In the genomic region with DNA sequence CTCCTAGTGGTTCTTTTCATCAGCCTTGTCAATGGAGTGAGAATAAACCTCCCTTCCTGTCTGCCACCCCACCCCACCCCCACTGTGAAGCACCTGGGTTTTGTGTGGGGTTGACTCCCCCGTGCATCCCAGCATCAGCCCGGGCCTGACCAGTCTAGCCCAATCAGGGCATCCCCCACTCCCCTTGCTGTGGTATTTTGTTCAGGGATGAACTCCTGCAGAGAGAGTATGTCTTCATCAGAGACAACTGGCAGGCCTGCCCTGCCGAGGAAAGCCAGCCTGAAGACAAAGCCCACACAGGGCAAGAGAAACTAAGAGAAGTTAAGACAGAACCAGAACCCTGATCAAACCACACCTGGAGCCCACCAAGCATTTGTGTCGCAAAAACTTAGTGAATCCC, we compare ENCODE assay signal across 19 cellular contexts.
DNase-seq lines count a peak whose midpoint lies in the region; ATAC-seq, FAIRE-seq and TF ChIP-seq lines count a peak whose summit lies in the region.
"Had no signal": no experiment of that assay in that cellular context is flagged by ENCODE, and none has a peak within 500 bp of the region (broad histone marks: within the 10 kb centered on the region; RNA-seq: fewer than 3 reads in every experiment).

No MANE protein-coding gene starts in this region.

- H3K27me3 Mint-ChIP-seq in GM23338 (ENCODE audit: insufficient read depth, low read depth, poor library complexity) (no peaks in the 10 kb centered on the region), WTC11 (ENCODE audit: low read depth) (no peaks in the 10 kb centered on the region)

- no peaks in the 10 kb centered on the region for H4K20me1 ChIP-seq in GM23338 (replicated peaks; ENCODE audit: insufficient read depth)

- peaks cover 7% of the 10 kb centered on the region for H3K4me1 ChIP-seq in GM23338 (ENCODE audit: insufficient read depth)
- H3K4me1 ChIP-seq: A549, BE2C had no signal

- TF ChIP-seq CTCF in GM23338 (conservative IDR thresholded peaks at IDR 0.05; ENCODE audit: low read depth in 2 of 2) (no peak), WTC11 (IDR thresholded peaks at IDR 0.05) (no peak), GM13977 (IDR thresholded peaks at IDR 0.05; ENCODE audit: extremely low read depth, insufficient read depth, missing control alignments) (no peak)

- no peaks in the 10 kb centered on the region for H3F3A ChIP-seq in GM23338 (replicated peaks; ENCODE audit: low read depth)

- CTCF ChIA-PET in WTC11 (lab: Charles Lee), result no interaction called here

- no peak overlapping the region; the same call in 1 of the 2 replicates for H3K27ac Mint-ChIP-seq in GM23338
- H3K27ac Mint-ChIP-seq in WTC11, result no peak overlapping the region

- no peak overlapping the region for H3K4me2 ChIP-seq in GM23338
- H3K4me2 ChIP-seq: A549 had no signal

- H3K27ac ChIP-seq in GM23338 (ENCODE audit: low read depth), result no peak overlapping the region
- H3K27ac ChIP-seq: A549, C4-2B had no signal

- H3K36me3 ChIP-seq in GM23338 (ENCODE audit: insufficient read depth), result peaks cover 15% of the 10 kb centered on the region; the same call in 1 of the 2 replicates
- H3K36me3 ChIP-seq: BE2C had no signal

- no peak for DNase-seq in GM23338 (ENCODE audit: low spot score)
- no peak for DNase-seq in WTC11 (ENCODE audit: low spot score)
- DNase-seq in islet precursor cell, result peak; percentile 37
- DNase-seq in frontal cortex (ENCODE audit: low spot score in 2 of 2), result no peak
- DNase-seq in stimulated activated naive CD4-positive, alpha-beta T cell treated with Interleukin-2 at 50 U/mL for 16 hours (lab: John Stamatoyannopoulos, UW), result no peak
- DNase-seq in GM13977 (ENCODE audit: low spot score), result no peak
- DNase-seq: BE2C; CD4-positive, alpha-beta memory T cell; DMS153; DMS79 treated with DMSO at 0.1 percent for 48 hours; GDM1; H7; IMR-90 had no signal

- no peak overlapping the region for H3K4me3 ChIP-seq in GM23338
- H3K4me3 ChIP-seq: A549 had no signal

- ATAC-seq in GM23338, result peak; percentile 19; the same call in 2 of the 3 replicates
- 0 out of 2 replicates have a peak, but pooled peaks have one; percentile 14 for ATAC-seq in WTC11
- no peak for ATAC-seq in GM21825 (IDR thresholded peaks at IDR 0.05; ENCODE audit: unreplicated experiment)
- ATAC-seq: A549 had no signal

- H3K36me3 Mint-ChIP-seq in GM23338 (ENCODE audit: low read depth) (peaks cover 25% of the 10 kb centered on the region), WTC11 (peaks cover 41% of the 10 kb centered on the region)
- H3K36me3 Mint-ChIP-seq: CD4-positive, alpha-beta memory T cell had no signal

- H3K9me2 ChIP-seq in GM23338 (ENCODE audit: insufficient read depth), result no peaks in the 10 kb centered on the region

- FAIRE-seq in frontal cortex (lab: Jason Lieb, UNC), result no peak
- FAIRE-seq: A549, D721Med, GM12892, GM19239 had no signal

- POLR2A ChIA-PET in WTC11 (lab: Charles Lee), result no interaction called here

- H3K9me3 Mint-ChIP-seq in GM23338 (no peaks in the 10 kb centered on the region), WTC11 (peaks cover 4% of the 10 kb centered on the region)

- H3K27me3 ChIP-seq in GM23338 (ENCODE audit: insufficient read depth), result no peaks in the 10 kb centered on the region
- H3K27me3 ChIP-seq: BE2C had no signal

- H3K4me1 Mint-ChIP-seq in GM23338, result peaks cover 21% of the 10 kb centered on the region
- peaks cover 26% of the 10 kb centered on the region for H3K4me1 Mint-ChIP-seq in WTC11
- H3K4me1 Mint-ChIP-seq: CD4-positive, alpha-beta memory T cell had no signal

- peaks cover 3% of the 10 kb centered on the region; the same call in 1 of the 2 replicates for H3K79me2 ChIP-seq in GM23338 (replicated peaks; ENCODE audit: insufficient read depth)

- H3K4me3 Mint-ChIP-seq in GM23338 (no peak overlapping the region), WTC11 (no peak overlapping the region)
- H3K4me3 Mint-ChIP-seq: CD4-positive, alpha-beta memory T cell had no signal

- in situ Hi-C loops in GM13977 (cut with MboI; ENCODE audit: low pct_unique_long_range_greater_than_20kb, low sequenced_read_pairs, unreplicated experiment), result no loop called here

- no peak overlapping the region for H2AFZ ChIP-seq in GM23338

TF ChIP-seq in GM23338, 12 proteins besides CTCF, POLR2A, EP300 and RAD21 (continues in another document):
- TF ChIP-seq ZNF331 (CRISPR knock-in tag; IDR thresholded peaks at IDR 0.05; ENCODE audit: low read depth), result no peak
- no peak for TF ChIP-seq CREB1 (CRISPR knock-in tag; IDR thresholded peaks at IDR 0.05; ENCODE audit: low read depth)
- no peak for TF ChIP-seq EZH2 (IDR thresholded peaks at IDR 0.05; ENCODE audit: low read depth, unreplicated experiment)
- no peak for TF ChIP-seq JUNB (IDR thresholded peaks at IDR 0.05; ENCODE audit: unreplicated experiment)
- TF ChIP-seq POLR2AphosphoS5 (IDR thresholded peaks at IDR 0.05; ENCODE audit: low read depth), result no peak

TF ChIP-seq in WTC11, 78 proteins besides CTCF, POLR2A, EP300 and RAD21:
- TF ChIP-seq ZNF423 (CRISPR knock-in tag; IDR thresholded peaks at IDR 0.05), result no peak
- TF ChIP-seq GRHL2 (CRISPR knock-in tag; IDR thresholded peaks at IDR 0.05; ENCODE audit: insufficient replicate concordance, severe bottlenecking), result no peak
- TF ChIP-seq ZNF232 (CRISPR knock-in tag; IDR thresholded peaks at IDR 0.05), result no peak
TF ChIP-seq in WTC11: peak in this region for 0.
